20 cellular contexts compared by ENCODE assay signal in genomic region chr18:3871687-3872086, GRCh38.
DNase-seq lines count a peak whose midpoint lies in the region; ATAC-seq and TF ChIP-seq lines count a peak whose summit lies in the region.
"Had no signal": no experiment of that assay in that cellular context is flagged by ENCODE, and none has a peak within 500 bp of the region (broad histone marks: within the 10 kb centered on the region; RNA-seq: fewer than 3 reads in every experiment).

No MANE protein-coding gene starts in this region.

- no peak overlapping the region for H2AFZ ChIP-seq in GM23248

- no peaks in the 10 kb centered on the region for H4K20me1 ChIP-seq in GM23248 (ENCODE audit: insufficient read depth)

- no peaks in the 10 kb centered on the region for H3K79me2 ChIP-seq in GM23248 (ENCODE audit: insufficient read depth)

- H3K9me3 Mint-ChIP-seq in naive thymus-derived CD4-positive, alpha-beta T cell, result no peaks in the 10 kb centered on the region
- H3K9me3 Mint-ChIP-seq: CD8-positive, alpha-beta memory T cell; HFFc6; IgD-negative memory B cell had no signal

- TF ChIP-seq CTCF in epithelial cell of proximal tubule (conservative IDR thresholded peaks at IDR 0.05; ENCODE audit: low read depth, low read length), result no peak

- H3K4me1 ChIP-seq in GM23248 (ENCODE audit: insufficient read depth), result peaks cover 13% of the 10 kb centered on the region
- H3K4me1 ChIP-seq in aorta (ENCODE audit: control insufficient read depth in 1 of 2, insufficient read depth in 2 of 2, low read length in 2 of 2), result no peaks in the 10 kb centered on the region
- H3K4me1 ChIP-seq in naive thymus-derived CD4-positive, alpha-beta T cell (ENCODE audit: control insufficient read depth in 2 of 2, insufficient read depth in 2 of 2, low read length in 2 of 2), result no peaks in the 10 kb centered on the region
- H3K4me1 ChIP-seq: BE2C, Caco-2 had no signal

- CTCF ChIA-PET in naive thymus-derived CD4-positive, alpha-beta T cell (lab: Charles Lee), result no interaction called here

- no peaks in the 10 kb centered on the region for H3K27me3 ChIP-seq in GM23248 (replicated peaks; ENCODE audit: insufficient read depth)
- no peaks in the 10 kb centered on the region for H3K27me3 ChIP-seq in aorta (ENCODE audit: control insufficient read depth in 1 of 2, insufficient read depth in 2 of 2, low read length in 1 of 2)
- H3K27me3 ChIP-seq in naive thymus-derived CD4-positive, alpha-beta T cell (ENCODE audit: control insufficient read depth in 2 of 2, insufficient read depth in 2 of 2, low read length in 2 of 2), result no peaks in the 10 kb centered on the region
- H3K27me3 ChIP-seq: BE2C had no signal

- no peak for ATAC-seq in aorta (ENCODE audit: low FRiP score)
- no peak for ATAC-seq in naive thymus-derived CD4-positive, alpha-beta T cell
- ATAC-seq: HCT116, HepG2 had no signal

- no peak overlapping the region for H3K4me3 ChIP-seq in SK-N-MC
- H3K4me3 ChIP-seq in epithelial cell of proximal tubule (ENCODE audit: low read depth, low read length), result peak overlapping the region; percentile 65
- no peak overlapping the region for H3K4me3 ChIP-seq in GM23248
- H3K4me3 ChIP-seq in aorta (ENCODE audit: low read length in 2 of 2), result no peak overlapping the region
- no peak overlapping the region for H3K4me3 ChIP-seq in naive thymus-derived CD4-positive, alpha-beta T cell (ENCODE audit: low read length)

- H3K27ac ChIP-seq in SK-N-MC, result no peak overlapping the region; the same call in 1 of the 2 replicates
- H3K27ac ChIP-seq in GM23248, result no peak overlapping the region
- no peak overlapping the region for H3K27ac ChIP-seq in aorta (ENCODE audit: low read depth in 1 of 2, low read length in 2 of 2)
- no peak overlapping the region for H3K27ac ChIP-seq in naive thymus-derived CD4-positive, alpha-beta T cell (ENCODE audit: low read depth, low read length)
- H3K27ac ChIP-seq: 22Rv1 had no signal

- DNase-seq in NCI-H2107 treated with DMSO at 0.1 percent for 48 hours (lab: John Stamatoyannopoulos, UW; ENCODE audit: unreplicated experiment) (peak; percentile 44), NCI-H2107 (lab: John Stamatoyannopoulos, UW) (no peak), SK-N-MC (ENCODE audit: low read depth, low spot score) (no peak), epithelial cell of proximal tubule (ENCODE audit: low read depth) (no peak), GM23248 (no peak), aorta (no peak)
- no peak for DNase-seq in naive thymus-derived CD4-positive, alpha-beta T cell
- no peak for DNase-seq in stimulated activated naive CD4-positive, alpha-beta T cell (lab: John Stamatoyannopoulos, UW)
- DNase-seq: BE2C; Caco-2; CD4-positive, CD25-positive, alpha-beta regulatory T cell; CD8-positive, alpha-beta memory T cell; GDM1; GOT3; H7; HFFc6 had no signal

- WGBS in GM23248 (ENCODE audit: low coverage in 1 of 2, low lambda C conversion rate in 2 of 2, missing lambda C conversion rate in 2 of 2), 2 experiments, result 98 to 99% methylated on average over 2 of the region's 2 CpGs
- WGBS in aorta, 2 donors, result 59 to 70% methylated on average over 2 of the region's 2 CpGs

- H3K4me2 ChIP-seq in GM23248 (ENCODE audit: unreplicated experiment), result no peak overlapping the region

- H3K9ac ChIP-seq in SK-N-MC (ENCODE audit: insufficient read length) (peak overlapping the region; percentile 1), GM23248 (no peak overlapping the region)

- no peaks in the 10 kb centered on the region for H3K9me2 ChIP-seq in GM23248 (ENCODE audit: insufficient read depth)

- H3K36me3 ChIP-seq in SK-N-MC (ENCODE audit: insufficient read depth, low read length) (no peaks in the 10 kb centered on the region), GM23248 (ENCODE audit: low read depth) (no peaks in the 10 kb centered on the region), aorta (ENCODE audit: control insufficient read depth in 1 of 2, insufficient read depth in 2 of 2, low read length in 1 of 2) (no peaks in the 10 kb centered on the region)
- H3K36me3 ChIP-seq in naive thymus-derived CD4-positive, alpha-beta T cell (ENCODE audit: control insufficient read depth in 2 of 3, insufficient read depth in 3 of 3, low read length in 3 of 3), result no peaks in the 10 kb centered on the region
- H3K36me3 ChIP-seq: BE2C had no signal

- no peaks in the 10 kb centered on the region for H3K36me3 Mint-ChIP-seq in naive thymus-derived CD4-positive, alpha-beta T cell
- H3K36me3 Mint-ChIP-seq: CD4-positive, CD25-positive, alpha-beta regulatory T cell; CD8-positive, alpha-beta memory T cell; IgD-negative memory B cell had no signal

- no peaks in the 10 kb centered on the region for H3K9me3 ChIP-seq in SK-N-MC (ENCODE audit: low read depth, low read length)
- no peaks in the 10 kb centered on the region for H3K9me3 ChIP-seq in GM23248 (ENCODE audit: low read depth)
- no peaks in the 10 kb centered on the region for H3K9me3 ChIP-seq in aorta (ENCODE audit: control insufficient read depth, low read length)
- no peaks in the 10 kb centered on the region for H3K9me3 ChIP-seq in naive thymus-derived CD4-positive, alpha-beta T cell (ENCODE audit: control insufficient read depth in 2 of 3, low read length in 3 of 3)
- H3K9me3 ChIP-seq: BE2C, Caco-2 had no signal

- POLR2A ChIA-PET in naive thymus-derived CD4-positive, alpha-beta T cell (lab: Charles Lee), result no interaction called here

- no peak overlapping the region for H3K4me3 Mint-ChIP-seq in naive thymus-derived CD4-positive, alpha-beta T cell
- H3K4me3 Mint-ChIP-seq: CD4-positive, CD25-positive, alpha-beta regulatory T cell; CD8-positive, alpha-beta memory T cell; HFFc6; IgD-negative memory B cell had no signal

- H3F3A ChIP-seq in GM23248 (ENCODE audit: insufficient read depth), result no peaks in the 10 kb centered on the region

- peaks cover 0 to 8% (median 0%) of the 10 kb centered on the region in 7 donors for H3K4me1 Mint-ChIP-seq in naive thymus-derived CD4-positive, alpha-beta T cell
- H3K4me1 Mint-ChIP-seq: CD4-positive, CD25-positive, alpha-beta regulatory T cell had no signal

- in situ Hi-C loops in GM23248 (cut with MboI), result loop anchor here (10.0 to 25.0 kb wide), 2 partner anchors 123 to 584 kb away; no protein-coding TSS in a partner anchor

- H3K27ac Mint-ChIP-seq in naive thymus-derived CD4-positive, alpha-beta T cell, result no peak overlapping the region
- H3K27ac Mint-ChIP-seq: CD4-positive, CD25-positive, alpha-beta regulatory T cell; CD8-positive, alpha-beta memory T cell; HFFc6; IgD-negative memory B cell had no signal

- intact Hi-C loops in aorta (cut with DNase I), result loop anchor here (5.0 kb wide), 3 partner anchors 99 to 169 kb away; no protein-coding TSS in a partner anchor
- intact Hi-C loops in naive thymus-derived CD4-positive, alpha-beta T cell (cut with micrococcal nuclease), result loop anchor here in 1 of 2 donors (2.0 kb wide), 1 partner anchor 101 kb away; no protein-coding TSS in a partner anchor

- H3K27me3 Mint-ChIP-seq in naive thymus-derived CD4-positive, alpha-beta T cell, result peaks cover 24 to 46% (median 34%) of the 10 kb centered on the region in 5 donors
